Comparison of ENCODE assay signal across 1 cellular context in genomic region chr11:60880635-60881282, GRCh38.
A peak's percentile ranks its signal among the peaks of the same experiment; 100 is the strongest.
TF ChIP-seq lines count a peak whose summit lies in the region.

No MANE protein-coding gene starts in this region.

TF ChIP-seq in HepG2, 621 proteins besides CTCF, POLR2A, EP300 and RAD21 (continued from another document and continues in another):
- TF ChIP-seq ZSCAN25 (CRISPR knock-in tag; IDR thresholded peaks at IDR 0.05) (peak; percentile 87), ZNF577 (CRISPR knock-in tag; IDR thresholded peaks at IDR 0.05; ENCODE audit: borderline replicate concordance, low read depth) (no peak), POLR2G (IDR thresholded peaks at IDR 0.05; ENCODE audit: low read depth, low read length) (no peak), ZNF510 (CRISPR knock-in tag; IDR thresholded peaks at IDR 0.05; ENCODE audit: low read depth) (no peak), SP2 (CRISPR knock-in tag; IDR thresholded peaks at IDR 0.05) (no peak), HMG20B (CRISPR knock-in tag; conservative IDR thresholded peaks at IDR 0.05) (peak; percentile 91), ZSCAN12 (CRISPR knock-in tag; IDR thresholded peaks at IDR 0.05) (no peak), CEBPG (CRISPR knock-in tag; IDR thresholded peaks at IDR 0.05) (peak; percentile 84), ARID2 (CRISPR knock-in tag; IDR thresholded peaks at IDR 0.05; ENCODE audit: borderline replicate concordance) (no peak), HES4 (CRISPR knock-in tag; IDR thresholded peaks at IDR 0.05; ENCODE audit: borderline replicate concordance) (no peak), ZNF784 (CRISPR knock-in tag; IDR thresholded peaks at IDR 0.05; ENCODE audit: borderline replicate concordance) (no peak), HDAC1 (CRISPR knock-in tag; IDR thresholded peaks at IDR 0.05) (peak; percentile 100), NFRKB (IDR thresholded peaks at IDR 0.05) (no peak), SRY (CRISPR knock-in tag; IDR thresholded peaks at IDR 0.05) (no peak), ZNF121 (CRISPR knock-in tag; IDR thresholded peaks at IDR 0.05) (peak; percentile 70), PAX8 (CRISPR knock-in tag; IDR thresholded peaks at IDR 0.05; ENCODE audit: borderline replicate concordance) (no peak), KIAA2018 (CRISPR knock-in tag; IDR thresholded peaks at IDR 0.05; ENCODE audit: borderline replicate concordance) (no peak), ZNF781 (CRISPR knock-in tag; IDR thresholded peaks at IDR 0.05; ENCODE audit: borderline replicate concordance, not compliant biosample characterization) (peak; percentile 38), FOXK2 (IDR thresholded peaks at IDR 0.05) (peak; percentile 64; the same call in 1 of the 2 replicates), PRDM15 (CRISPR knock-in tag; IDR thresholded peaks at IDR 0.05) (peak; percentile 59; the same call in 1 of the 2 replicates), SP4 (CRISPR knock-in tag; IDR thresholded peaks at IDR 0.05) (peak; percentile 70; the same call in 1 of the 2 replicates), ATF2 (CRISPR knock-in tag; IDR thresholded peaks at IDR 0.05) (peak; percentile 86; the same call in 1 of the 2 replicates), SMARCC2 (IDR thresholded peaks at IDR 0.05) (no peak), ZNF569 (CRISPR knock-in tag; IDR thresholded peaks at IDR 0.05; ENCODE audit: borderline replicate concordance) (no peak), FOXO4 (CRISPR knock-in tag; conservative IDR thresholded peaks at IDR 0.05) (no peak), ZSCAN5A (CRISPR knock-in tag; IDR thresholded peaks at IDR 0.05; ENCODE audit: borderline replicate concordance) (no peak), MYNN (CRISPR knock-in tag; IDR thresholded peaks at IDR 0.05; ENCODE audit: low read depth) (no peak), ZNF451 (CRISPR knock-in tag; IDR thresholded peaks at IDR 0.05) (peak; percentile 73; the same call in 1 of the 2 replicates), RXRB (CRISPR knock-in tag; IDR thresholded peaks at IDR 0.05; ENCODE audit: borderline replicate concordance) (peak; percentile 96), ZNF777 (CRISPR knock-in tag; IDR thresholded peaks at IDR 0.05) (no peak), ZBTB2 (CRISPR knock-in tag; IDR thresholded peaks at IDR 0.05; ENCODE audit: low read depth) (peak; percentile 66; the same call in 1 of the 2 replicates), ARID5B (CRISPR knock-in tag; IDR thresholded peaks at IDR 0.05) (peak; percentile 100), KDM2A (CRISPR knock-in tag; IDR thresholded peaks at IDR 0.05; ENCODE audit: borderline replicate concordance, low read depth) (peak; percentile 77)
